ENCODE assay signal across 18 cellular contexts in the genomic region with DNA sequence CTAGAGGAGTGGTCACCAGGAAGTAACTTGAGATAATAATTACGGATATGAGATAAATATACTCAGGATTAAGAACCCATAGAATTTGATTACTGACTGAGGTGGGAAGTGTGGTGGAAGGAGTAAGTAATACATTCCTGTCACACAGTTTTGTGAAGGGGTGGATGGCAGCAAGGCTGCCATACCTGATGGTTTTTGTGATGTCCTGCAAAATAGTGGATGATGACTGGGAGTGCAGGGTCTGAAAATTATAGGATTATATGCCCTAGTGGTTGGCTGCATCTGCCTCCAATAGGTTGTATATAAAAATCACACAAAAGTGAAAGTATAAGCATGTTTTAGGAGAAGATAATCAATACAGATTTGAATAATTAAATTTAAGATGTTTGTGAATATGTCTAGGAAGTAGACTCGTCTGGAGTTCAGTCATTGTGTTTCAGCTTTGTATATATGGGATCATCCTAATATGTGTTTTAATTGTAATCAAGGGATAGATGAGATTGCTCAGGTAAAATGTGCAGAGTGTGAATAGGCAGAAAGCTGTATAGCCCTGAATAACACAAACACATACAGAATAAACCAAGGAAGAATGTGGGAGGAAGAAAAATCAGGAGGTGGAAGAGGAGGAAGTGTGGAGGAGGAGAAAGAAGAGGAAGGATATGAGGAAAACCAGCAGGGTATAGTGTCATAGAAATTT. TPM values are rescaled to one million over a fixed set of nuclear protein-coding genes. Genes with fewer than 3 reads are reported as not detected.
DNase-seq lines count a peak whose midpoint lies in the region; ATAC-seq, FAIRE-seq and TF ChIP-seq lines count a peak whose summit lies in the region.
"Had no signal": no experiment of that assay in that cellular context is flagged by ENCODE, and none has a peak within 500 bp of the region (broad histone marks: within the 10 kb centered on the region; RNA-seq: fewer than 3 reads in every experiment).

No MANE protein-coding gene starts in this region.

- H3K4me1 ChIP-seq in K562 (replicated peaks in 1 of 2; ENCODE audit: control insufficient read depth in 2 of 2, insufficient read depth in 2 of 2, low read length in 2 of 2) (no peaks in the 10 kb centered on the region), HepG2 (ENCODE audit: insufficient read depth, low read length) (peaks cover 30% of the 10 kb centered on the region), smooth muscle cell (ENCODE audit: low read depth) (peaks cover 2% of the 10 kb centered on the region), Peyer's patch (no peaks in the 10 kb centered on the region)
- H3K4me1 ChIP-seq: BE2C had no signal

- BruUV-seq in K562 (replicated peaks; lab: Mats Ljungman, UMichigan) (no TSS peak), HepG2 (replicated peaks; lab: Mats Ljungman, UMichigan) (no TSS peak)

- TF ChIP-seq RAD21 in K562 (CRISPR knock-in tag; conservative IDR thresholded peaks at IDR 0.05 in 1 of 2, IDR thresholded peaks at IDR 0.05 in 1 of 2) (no peak), HepG2 (CRISPR knock-in tag; IDR thresholded peaks at IDR 0.05) (no peak)

- 12% methylated on average over 2 of the region's 2 CpGs for WGBS in K562 (ENCODE audit: insufficient coverage, low coverage, missing lambda C conversion rate)
- WGBS in HepG2 (ENCODE audit: low lambda C conversion rate): 78% methylated on average over 2 of the region's 2 CpGs
- WGBS in smooth muscle cell (ENCODE audit: low lambda C conversion rate): 90% methylated on average over 2 of the region's 2 CpGs

- H3K27me3 ChIP-seq in K562 (ENCODE audit: control insufficient read depth in 2 of 2, insufficient read depth in 2 of 2, low read length in 2 of 2) (no peaks in the 10 kb centered on the region), HepG2 (ENCODE audit: control insufficient read depth in 1 of 2, insufficient read depth in 2 of 2, low read length in 2 of 2) (peaks cover 0 to 2% of the 10 kb centered on the region in 2 experiments; a peak in 1 of 5 replicates), smooth muscle cell (ENCODE audit: low read depth) (no peaks in the 10 kb centered on the region), Peyer's patch (no peaks in the 10 kb centered on the region)

- H3K36me3 Mint-ChIP-seq in activated naive CD4-positive, alpha-beta T cell treated with anti-CD3 and anti-CD28 coated beads, Interleukin-2, amount 50 U/mL, for 72 hours: no peaks in the 10 kb centered on the region

- H3K27ac ChIP-seq in K562 (ENCODE audit: extremely low read depth, low read depth, low read length): no peak overlapping the region
- peak overlapping the region; percentile 96 for H3K27ac ChIP-seq in HepG2 (ENCODE audit: extremely low read length, insufficient read depth, low read length)
- H3K27ac ChIP-seq in smooth muscle cell (ENCODE audit: low read depth): no peak overlapping the region
- H3K27ac ChIP-seq in Peyer's patch: no peak overlapping the region
- H3K27ac ChIP-seq: C4-2B, GM23248 had no signal

- H3K4me2 ChIP-seq in K562 (ENCODE audit: insufficient read depth, low read length): no peak overlapping the region
- peak overlapping the region; percentile 80 for H3K4me2 ChIP-seq in HepG2 (ENCODE audit: low read depth, low read length)
- H3K4me2 ChIP-seq in smooth muscle cell: no peak overlapping the region

- H3K79me2 ChIP-seq in K562 (ENCODE audit: control insufficient read depth, insufficient read depth, low read length) (no peaks in the 10 kb centered on the region), HepG2 (ENCODE audit: insufficient read depth, low read length) (peaks cover 53% of the 10 kb centered on the region), smooth muscle cell (ENCODE audit: low read depth) (no peaks in the 10 kb centered on the region)

- FAIRE-seq in K562 (lab: Jason Lieb, UNC) (no peak), HepG2 (lab: Jason Lieb, UNC) (no peak)
- FAIRE-seq: G401.6, GM12891, H54 had no signal

- H2AFZ ChIP-seq in K562 (ENCODE audit: low read depth, low read length) (no peak overlapping the region), HepG2 (ENCODE audit: low read length) (no peak overlapping the region), smooth muscle cell (ENCODE audit: low read depth) (peak overlapping the region; percentile 11)
- H2AFZ ChIP-seq: GM23248 had no signal

- H3F3A ChIP-seq in smooth muscle cell (ENCODE audit: low read depth): no peaks in the 10 kb centered on the region

- no peak for ATAC-seq in K562
- no peak for ATAC-seq in HepG2
- ATAC-seq in activated naive CD4-positive, alpha-beta T cell treated with anti-CD3 and anti-CD28 coated beads, Interleukin-2, amount 50 U/mL, for 72 hours: no peak
- ATAC-seq: HCT116 had no signal

- no peaks in the 10 kb centered on the region for H3K9me3 Mint-ChIP-seq in activated naive CD4-positive, alpha-beta T cell treated with anti-CD3 and anti-CD28 coated beads, Interleukin-2, amount 50 U/mL, for 72 hours
- H3K9me3 Mint-ChIP-seq: CD4-positive, alpha-beta memory T cell had no signal

- in situ Hi-C loops in K562 (cut with MboI): no loop called here
- in situ Hi-C loops in HepG2 (cut with HindIII; ENCODE audit: extremely low pct_ligation_motif_present, low pct_unique_long_range_greater_than_20kb): loop anchor here (10.0 to 25.0 kb wide), 2 partner anchors 79 to 206 kb away; no protein-coding TSS in a partner anchor

- no peak for TF ChIP-seq EP300 in K562 (IDR thresholded peaks at IDR 0.05; ENCODE audit: low read length)
- no peak for TF ChIP-seq EP300 in HepG2 (IDR thresholded peaks at IDR 0.05; ENCODE audit: low read depth in 2 of 2, low read length in 2 of 2)
- TF ChIP-seq EP300 in HepG2 (CRISPR knock-in tag; IDR thresholded peaks at IDR 0.05; ENCODE audit: borderline replicate concordance): no peak

- H4K20me1 ChIP-seq in K562 (replicated peaks; ENCODE audit: control insufficient read depth, insufficient read depth, low read length) (no peaks in the 10 kb centered on the region), HepG2 (ENCODE audit: insufficient read depth, low read length) (peaks cover 100% of the 10 kb centered on the region), smooth muscle cell (ENCODE audit: low read depth) (no peaks in the 10 kb centered on the region)

- H3K4me3 ChIP-seq in K562: no peak overlapping the region
- peak overlapping the region in 1 of 3 experiments; percentile 9; a peak in 1 of 6 replicates for H3K4me3 ChIP-seq in HepG2 (replicated peaks in 1 of 3; ENCODE audit: insufficient read depth in 1 of 3, low read depth in 2 of 3, low read length in 3 of 3)
- peak overlapping the region; percentile 29 for H3K4me3 ChIP-seq in smooth muscle cell
- H3K4me3 ChIP-seq in Peyer's patch: peak overlapping the region in 1 of 4 donors; percentile 59
- H3K4me3 ChIP-seq: GM23248 had no signal

- DNase-seq in K562 (ENCODE audit: extremely low read depth in 1 of 4, low spot score in 3 of 4): no peak
- DNase-seq in HepG2 (ENCODE audit: low spot score): no peak
- no peak for DNase-seq in smooth muscle cell (lab: John Stamatoyannopoulos, UW; ENCODE audit: unreplicated experiment)
- no peak for DNase-seq in central memory CD4-positive, alpha-beta T cell
- no peak for DNase-seq in effector CD8-positive, alpha-beta T cell (lab: John Stamatoyannopoulos, UW)
- no peak for DNase-seq in Peyer's patch
- DNase-seq in activated naive CD4-positive, alpha-beta T cell treated with anti-CD3 and anti-CD28 coated beads, Interleukin-2, amount 50 U/mL, for 72 hours (ENCODE audit: low spot score in 2 of 2): no peak
- DNase-seq: BE2C; CD4-positive, alpha-beta memory T cell; DMS79 treated with DMSO at 0.1 percent for 48 hours; EL; GM23248 had no signal

- POLR2A ChIA-PET in K562 (lab: Yijun Ruan, JAX): no interaction called here
- POLR2A ChIA-PET in HepG2 (lab: Yijun Ruan, JAX): no interaction called here

- TF ChIP-seq CTCF in K562 (IDR thresholded peaks at IDR 0.05 in 2 of 3, conservative IDR thresholded peaks at IDR 0.05 in 1 of 3; ENCODE audit: insufficient read depth in 2 of 3, low read depth in 1 of 3, low read length in 3 of 3): no peak
- TF ChIP-seq CTCF in HepG2 (CRISPR knock-in tag; IDR thresholded peaks at IDR 0.05): no peak
- no peak for TF ChIP-seq CTCF in smooth muscle cell (IDR thresholded peaks at IDR 0.05; ENCODE audit: borderline replicate concordance, insufficient read depth, poor library complexity, severe bottlenecking)
- TF ChIP-seq CTCF in Peyer's patch (IDR thresholded peaks at IDR 0.05): no peak

- H3K36me3 ChIP-seq in K562 (ENCODE audit: control insufficient read depth, insufficient read depth, low read length) (no peaks in the 10 kb centered on the region), HepG2 (replicated peaks in 1 of 2; ENCODE audit: control insufficient read depth in 1 of 2, insufficient read depth in 2 of 2, low read length in 2 of 2) (peaks cover 5 to 70% of the 10 kb centered on the region in 2 experiments), smooth muscle cell (ENCODE audit: low read depth) (no peaks in the 10 kb centered on the region), Peyer's patch (peaks cover 0 to 69% (median 0%) of the 10 kb centered on the region in 3 donors)
- H3K36me3 ChIP-seq: BE2C had no signal

- no peak overlapping the region for H3K9ac ChIP-seq in K562 (ENCODE audit: insufficient read depth in 1 of 2, low read depth in 2 of 2, low read length in 2 of 2)
- H3K9ac ChIP-seq in HepG2 (ENCODE audit: insufficient read depth, low read depth, low read length): no peak overlapping the region
- no peak overlapping the region for H3K9ac ChIP-seq in smooth muscle cell (ENCODE audit: low read depth)
- H3K9ac ChIP-seq: GM23248 had no signal

- intact Hi-C loops in K562 (cut with micrococcal nuclease): loop anchor here (5.0 kb wide), 1 partner anchor 81 kb away; no protein-coding TSS in a partner anchor
- intact Hi-C loops in HepG2 (cut with micrococcal nuclease; ENCODE audit: unreplicated experiment): no loop called here

- TF ChIP-seq POLR2A in K562 (conservative IDR thresholded peaks at IDR 0.05): no peak
- peak in 1 of 2 experiments; percentile 42; a peak in 3 of 4 replicates for TF ChIP-seq POLR2A in HepG2 (IDR thresholded peaks at IDR 0.05; ENCODE audit: insufficient read depth in 1 of 2, low read depth in 2 of 2, low read length in 2 of 2)
- peak in 1 of 2 donors; percentile 75 for TF ChIP-seq POLR2A in Peyer's patch (IDR thresholded peaks at IDR 0.05)

- H3K27ac Mint-ChIP-seq in activated naive CD4-positive, alpha-beta T cell treated with anti-CD3 and anti-CD28 coated beads, Interleukin-2, amount 50 U/mL, for 72 hours: no peak overlapping the region
- H3K27ac Mint-ChIP-seq: CD4-positive, alpha-beta memory T cell had no signal

- H3K9me3 ChIP-seq in K562 (replicated peaks; ENCODE audit: control insufficient read depth, insufficient read depth, low read depth, low read length) (no peaks in the 10 kb centered on the region), HepG2 (ENCODE audit: low read length) (no peaks in the 10 kb centered on the region), smooth muscle cell (replicated peaks; ENCODE audit: low read depth) (no peaks in the 10 kb centered on the region), Peyer's patch (no peaks in the 10 kb centered on the region)
- H3K9me3 ChIP-seq: BE2C had no signal

- CTCF ChIA-PET in K562 (lab: Yijun Ruan, JAX; ENCODE audit: low intra/inter-chr PET ratio) (no interaction called here), HepG2 (lab: Yijun Ruan, JAX; ENCODE audit: low intra/inter-chr PET ratio, low total read pairs) (no interaction called here)

- H3K9me1 ChIP-seq in K562 (ENCODE audit: control insufficient read depth, insufficient read depth, low read length): no peaks in the 10 kb centered on the region

RNA-seq across cellular contexts. Expression of a gene that starts 5.5 kb away (rescaled TPM):
- total RNA-seq in K562 (2011; cell fraction: chromatin; rRNA removed; ENCODE audit: low replicate concordance): 2.3 and 8.7 TPM in 2 replicates
- 0.67 and 3.2 TPM in 2 replicates for total RNA-seq in K562 (2011; cell fraction: nucleolus; rRNA removed)
- 4.3 and 4.7 TPM in 2 replicates for total RNA-seq in K562 (2011; cell fraction: nucleoplasm; rRNA removed)
- total RNA-seq in K562 (2014; rRNA removed) (3.3 and 5.6 TPM in 2 replicates), K562 (2014; rRNA removed; fragmentation: Illumina TruSeq; extraction: Trizol) (4.2 and 4.5 TPM in 2 replicates), K562 (2015; rRNA removed; fragmentation: Illumina TruSeq; extraction: Trizol) (5.2 and 6.3 TPM in 2 replicates), K562 (2021) (6.0 and 6.2 TPM in 2 replicates), HepG2 (2016; rRNA removed; fragmentation: Illumina TruSeq; extraction: Trizol) (1,596 and 1,895 TPM in 2 replicates), smooth muscle cell (11.9 and 14.0 TPM in 2 replicates), Peyer's patch (1,000 to 10,000 TPM in 3 of 4 donors, 100 to 1,000 TPM in 1; 404 to 5,297 (median 1,595) TPM)
- polyA plus RNA-seq in K562 (2011; rRNA removed) (3.2 and 4.3 TPM in 2 replicates), K562 (2014; fragmentation: Illumina TruSeq; extraction: Trizol) (4.5 TPM in 2 replicates), K562 (2014; fragmentation: Nextera tagmentation; extraction: Ambion mirVana) (1 to 10 TPM; 4.4 to 5.8 TPM), K562 (2014; rRNA removed) (3.9 and 5.6 TPM in 2 replicates), HepG2 (2011; rRNA removed) (1,422 and 2,083 TPM in 2 replicates), smooth muscle cell (11.1 and 12.2 TPM in 2 replicates)
- 2.1 and 2.5 TPM in 2 replicates for polyA plus RNA-seq in K562 (2011; cell fraction: cytosol; rRNA removed)
- polyA plus RNA-seq in K562 (2011; cell fraction: nucleus; rRNA removed): 1.9 and 2.5 TPM in 2 replicates
- 5.5 and 10.3 TPM in 2 replicates for polyA plus RNA-seq in K562 (2012)
- 1.8 and 3.9 TPM in 2 replicates for polyA minus RNA-seq in K562 (2011; rRNA and poly(A)+ RNA removed)
- polyA minus RNA-seq in K562 (2011; cell fraction: cytosol; rRNA and poly(A)+ RNA removed): 1.2 and 4.0 TPM in 2 replicates
- 1.5 and 3.6 TPM in 2 replicates for polyA minus RNA-seq in K562 (2011; cell fraction: nucleus; rRNA and poly(A)+ RNA removed)
- total RNA-seq in HepG2 (2016; cell fraction: cytosol; rRNA removed; fragmentation: Illumina TruSeq; extraction: Trizol; ENCODE audit: low read depth): 296 and 300 TPM in 2 replicates
- 1,577 and 1,852 TPM in 2 replicates for total RNA-seq in HepG2 (2016; cell fraction: insoluble cytoplasmic fraction; rRNA removed; fragmentation: Illumina TruSeq; extraction: Trizol)
- 957 and 1,066 TPM in 2 replicates for total RNA-seq in HepG2 (2016; cell fraction: membrane; rRNA removed; fragmentation: Illumina TruSeq; extraction: Trizol)
- total RNA-seq in HepG2 (2016; cell fraction: nucleus; rRNA removed; fragmentation: Illumina TruSeq; extraction: Trizol): 1,184 and 1,437 TPM in 2 replicates
- polyA plus RNA-seq in HepG2 (2011; cell fraction: cytosol; rRNA removed): 1,126 and 1,365 TPM in 2 replicates
- polyA plus RNA-seq in HepG2 (2011; cell fraction: nucleus; rRNA removed): 348 and 391 TPM in 2 replicates
- polyA plus RNA-seq in HepG2 (2012): 1,145 and 1,833 TPM in 2 replicates
- 164 and 181 TPM in 2 replicates for polyA plus RNA-seq in HepG2 (2016; cell fraction: cytosol; fragmentation: Illumina TruSeq; extraction: Trizol; ENCODE audit: low read depth)
- 1,195 and 1,209 TPM in 2 replicates for polyA plus RNA-seq in HepG2 (2016; cell fraction: insoluble cytoplasmic fraction; fragmentation: Illumina TruSeq; extraction: Trizol; ENCODE audit: low read depth)
- polyA plus RNA-seq in HepG2 (2016; cell fraction: membrane; fragmentation: Illumina TruSeq; extraction: Trizol; ENCODE audit: low read depth): 458 and 520 TPM in 2 replicates
- 1,480 and 1,518 TPM in 2 replicates for polyA plus RNA-seq in HepG2 (2016; cell fraction: nucleus; fragmentation: Illumina TruSeq; extraction: Trizol; ENCODE audit: insufficient read depth, low read depth)
- polyA minus RNA-seq in HepG2 (2011; rRNA and poly(A)+ RNA removed; ENCODE audit: low replicate concordance): 1.0 and 783 TPM in 2 replicates
- 1,217 and 1,367 TPM in 2 replicates for polyA minus RNA-seq in HepG2 (2011; cell fraction: cytosol; rRNA and poly(A)+ RNA removed)
- 527 and 880 TPM in 2 replicates for polyA minus RNA-seq in HepG2 (2011; cell fraction: nucleus; rRNA and poly(A)+ RNA removed)
- not detected for total RNA-seq in activated naive CD4-positive, alpha-beta T cell treated with anti-CD3 and anti-CD28 coated beads, Interleukin-2, amount 50 U/mL, for 72 hours

RNA-seq across cellular contexts. Expression of a gene that starts 49.5 kb away (rescaled TPM):
- total RNA-seq in K562 (2011; cell fraction: chromatin; rRNA removed; ENCODE audit: low replicate concordance): 0.39 and 2.3 TPM in 2 replicates
- total RNA-seq in K562 (2011; cell fraction: nucleolus; rRNA removed): 0.50 and 0.66 TPM in 2 replicates
- 1.2 and 2.2 TPM in 2 replicates for total RNA-seq in K562 (2011; cell fraction: nucleoplasm; rRNA removed)
- 3.0 and 3.6 TPM in 2 replicates for total RNA-seq in K562 (2014; rRNA removed)
- 7.3 and 7.8 TPM in 2 replicates for total RNA-seq in K562 (2014; rRNA removed; fragmentation: Illumina TruSeq; extraction: Trizol)
- total RNA-seq in K562 (2015; rRNA removed; fragmentation: Illumina TruSeq; extraction: Trizol): 3.8 and 4.5 TPM in 2 replicates
- total RNA-seq in K562 (2021): 4.7 and 5.1 TPM in 2 replicates
- 1.3 and 2.5 TPM in 2 replicates for polyA plus RNA-seq in K562 (2011; rRNA removed)
- 0.44 and 0.48 TPM in 2 replicates for polyA plus RNA-seq in K562 (2011; cell fraction: cytosol; rRNA removed)
- 0.34 and 0.57 TPM in 2 replicates for polyA plus RNA-seq in K562 (2011; cell fraction: nucleus; rRNA removed)
- polyA plus RNA-seq in K562 (2012): 7.2 and 11.7 TPM in 2 replicates
- 5.4 and 6.7 TPM in 2 replicates for polyA plus RNA-seq in K562 (2014; fragmentation: Illumina TruSeq; extraction: Trizol)
- 10 to 100 TPM; 11.0 to 11.6 TPM for polyA plus RNA-seq in K562 (2014; fragmentation: Nextera tagmentation; extraction: Ambion mirVana)
- polyA plus RNA-seq in K562 (2014; rRNA removed): 3.9 and 4.0 TPM in 2 replicates
- 1.0 and 1.4 TPM in 2 replicates for polyA minus RNA-seq in K562 (2011; rRNA and poly(A)+ RNA removed)
- 0.38 TPM in 1 of 2 replicates, not detected in the other for polyA minus RNA-seq in K562 (2011; cell fraction: cytosol; rRNA and poly(A)+ RNA removed)
- 0.67 TPM in 2 replicates for polyA minus RNA-seq in K562 (2011; cell fraction: nucleus; rRNA and poly(A)+ RNA removed)
- 0.15 and 0.20 TPM in 2 replicates for total RNA-seq in HepG2 (2016; rRNA removed; fragmentation: Illumina TruSeq; extraction: Trizol)
- total RNA-seq in HepG2 (2016; cell fraction: cytosol; rRNA removed; fragmentation: Illumina TruSeq; extraction: Trizol; ENCODE audit: low read depth): 0.09 and 0.10 TPM in 2 replicates
- 0.26 and 0.28 TPM in 2 replicates for total RNA-seq in HepG2 (2016; cell fraction: insoluble cytoplasmic fraction; rRNA removed; fragmentation: Illumina TruSeq; extraction: Trizol)
- 0.03 and 0.06 TPM in 2 replicates for total RNA-seq in HepG2 (2016; cell fraction: membrane; rRNA removed; fragmentation: Illumina TruSeq; extraction: Trizol)
- total RNA-seq in HepG2 (2016; cell fraction: nucleus; rRNA removed; fragmentation: Illumina TruSeq; extraction: Trizol): 0.22 TPM in 1 of 2 replicates, not detected in the other
- 0.36 and 0.37 TPM in 2 replicates for polyA plus RNA-seq in HepG2 (2011; rRNA removed)
- 0.03 TPM in 1 of 2 replicates, not detected in the other for polyA plus RNA-seq in HepG2 (2011; cell fraction: cytosol; rRNA removed)
- 0.07 TPM in 1 of 2 replicates, not detected in the other for polyA plus RNA-seq in HepG2 (2011; cell fraction: nucleus; rRNA removed)
- polyA plus RNA-seq in HepG2 (2012): 9.6 and 21.6 TPM in 2 replicates
- not detected in 2 replicates for polyA plus RNA-seq in HepG2 (2016; cell fraction: cytosol; fragmentation: Illumina TruSeq; extraction: Trizol; ENCODE audit: low read depth)
- 0.29 and 0.46 TPM in 2 replicates for polyA plus RNA-seq in HepG2 (2016; cell fraction: insoluble cytoplasmic fraction; fragmentation: Illumina TruSeq; extraction: Trizol; ENCODE audit: low read depth)
- 0.07 TPM in 1 of 2 replicates, not detected in the other for polyA plus RNA-seq in HepG2 (2016; cell fraction: membrane; fragmentation: Illumina TruSeq; extraction: Trizol; ENCODE audit: low read depth)
- polyA plus RNA-seq in HepG2 (2016; cell fraction: nucleus; fragmentation: Illumina TruSeq; extraction: Trizol; ENCODE audit: insufficient read depth, low read depth): not detected in 2 replicates
- polyA minus RNA-seq in HepG2 (2011; rRNA and poly(A)+ RNA removed; ENCODE audit: low replicate concordance): 0.22 TPM in 1 of 2 replicates, not detected in the other
- 0.20 and 1.5 TPM in 2 replicates for polyA minus RNA-seq in HepG2 (2011; cell fraction: cytosol; rRNA and poly(A)+ RNA removed)
- 0.26 and 0.37 TPM in 2 replicates for polyA minus RNA-seq in HepG2 (2011; cell fraction: nucleus; rRNA and poly(A)+ RNA removed)
- total RNA-seq in smooth muscle cell: 0.18 and 1.6 TPM in 2 replicates
- polyA plus RNA-seq in smooth muscle cell: 0.98 and 1.4 TPM in 2 replicates
- total RNA-seq in Peyer's patch: under 1 TPM in 1 of 4 donors, not detected in 3; 0.40 TPM
- total RNA-seq in activated naive CD4-positive, alpha-beta T cell treated with anti-CD3 and anti-CD28 coated beads, Interleukin-2, amount 50 U/mL, for 72 hours: 1 to 10 TPM; 1.3 to 9.0 TPM
- total RNA-seq: HT-29 had no signal

Comparison
In these comparisons a context has a peak if more than half of its experiments do, and no peak if none do; other contexts are left out.
1. RNA of a gene that starts 5.5 kb away (total RNA-seq): 296 to 1,895 TPM in HepG2 and 404 to 5,297 TPM in Peyer's patch; 11.9 to 14.0 TPM in smooth muscle cell, 0.67 to 8.7 TPM in K562 and not detected in activated naive CD4-positive, alpha-beta T cell treated with anti-CD3 and anti-CD28 coated beads, Interleukin-2, amount 50 U/mL, for 72 hours; every median in the first group is over 10 times any median in the second.